8 cellular contexts compared by ENCODE assay signal in genomic region chr14:37230551-37231194, GRCh38. TPM values are rescaled to one million over a fixed set of nuclear protein-coding genes. Genes with fewer than 3 reads are reported as not detected.
DNase-seq lines count a peak whose midpoint lies in the region; TF ChIP-seq lines count a peak whose summit lies in the region.

No MANE protein-coding gene starts in this region.

- no peak overlapping the region for H3K4me2 ChIP-seq in parathyroid adenoma (ENCODE audit: low read length)

- H3K4me1 ChIP-seq in parathyroid adenoma, result no peaks in the 10 kb centered on the region

- no peak overlapping the region for H3K4me3 ChIP-seq in fibroblast of mammary gland (ENCODE audit: control insufficient read depth, low read depth, low read length)
- H3K4me3 ChIP-seq in parathyroid adenoma (ENCODE audit: low read depth, low read length), result no peak overlapping the region

- H3K9ac ChIP-seq in parathyroid adenoma, result no peak overlapping the region

- H3K27ac ChIP-seq in parathyroid adenoma, result no peak overlapping the region

- no peaks in the 10 kb centered on the region for H3K79me2 ChIP-seq in parathyroid adenoma

- DNase-seq in GDM1 (lab: John Stamatoyannopoulos, UW), result peak; percentile 5
- DNase-seq in HCEC 1CT, result peak; percentile 72
- peak; percentile 59 for DNase-seq in NCI-H128 (lab: John Stamatoyannopoulos, UW; ENCODE audit: unreplicated experiment)
- DNase-seq in SK-N-DZ (ENCODE audit: low spot score), result peak; percentile 22
- DNase-seq in fibroblast of mammary gland (ENCODE audit: low read depth), result peak; percentile 77
- DNase-seq in activated gamma-delta T cell (lab: John Stamatoyannopoulos, UW), result no peak
- no peak for DNase-seq in stimulated activated CD4-positive, alpha-beta T cell treated with anti-CD3 and anti-CD28 coated beads, Interleukin-2, amount 100 ng/mL, for 48 hours

- H3K27me3 ChIP-seq in parathyroid adenoma (ENCODE audit: control insufficient read depth, insufficient read depth, low read length), result no peaks in the 10 kb centered on the region

- TF ChIP-seq CTCF in fibroblast of mammary gland (conservative IDR thresholded peaks at IDR 0.05; ENCODE audit: control insufficient read depth, insufficient read depth, low read depth, low read length), result peak; percentile 75
- TF ChIP-seq CTCF in parathyroid adenoma (IDR thresholded peaks at IDR 0.05), result peak; percentile 76

- no peak overlapping the region for H2AFZ ChIP-seq in parathyroid adenoma

- H3K9me3 ChIP-seq in parathyroid adenoma (ENCODE audit: control insufficient read depth, low read length), result no peaks in the 10 kb centered on the region

- no peaks in the 10 kb centered on the region for H3K36me3 ChIP-seq in parathyroid adenoma (ENCODE audit: control insufficient read depth, insufficient read depth, low read length)

RNA-seq across cellular contexts. Expression of gene MIPOL1, which starts 32.9 kb away (rescaled TPM):
- 0.08 and 0.17 TPM in 2 replicates for polyA plus RNA-seq in SK-N-DZ (2014; cell fraction: cytosol; rRNA removed)
- 0.14 and 0.29 TPM in 2 replicates for polyA plus RNA-seq in SK-N-DZ (2014; cell fraction: nucleus; rRNA removed)

RNA-seq across cellular contexts. Expression of gene SLC25A21, which starts 58.3 kb away (rescaled TPM):
- not detected in 2 replicates for polyA plus RNA-seq in SK-N-DZ (2014; cell fraction: cytosol; rRNA removed)
- not detected in 2 replicates for polyA plus RNA-seq in SK-N-DZ (2014; cell fraction: nucleus; rRNA removed)

Comparison
In these comparisons a context has a peak if more than half of its experiments do, and no peak if none do; other contexts are left out.
1. DNase-seq: peak in GDM1 (single experiment), HCEC 1CT (single experiment), NCI-H128 (single experiment), SK-N-DZ (single experiment) and fibroblast of mammary gland (single experiment); none in activated gamma-delta T cell (single experiment) and stimulated activated CD4-positive, alpha-beta T cell treated with anti-CD3 and anti-CD28 coated beads, Interleukin-2, amount 100 ng/mL, for 48 hours (0 of 2).